In genomic region chr20:7748624-7749023, GRCh38 we compare ENCODE assay signal across 8 cellular contexts.
"Had no signal": no experiment of that assay in that cellular context is flagged by ENCODE, and none has a peak within 500 bp of the region (broad histone marks: within the 10 kb centered on the region; RNA-seq: fewer than 3 reads in every experiment).

No MANE protein-coding gene starts in this region.

- H3K4me3 ChIP-seq: GM12878 had no signal

- DNase-seq: GDM1, GF-D8 had no signal

- ATAC-seq: GM12878 had no signal

- FAIRE-seq: G401.6, GM12878, GM12891, GM12892, GM18507, GM19239 had no signal
